ENCODE assay signal across 10 cellular contexts in genomic region chr1:29120955-29121485, GRCh38. TPM values are rescaled to one million over a fixed set of nuclear protein-coding genes. Genes with fewer than 3 reads are reported as not detected.
DNase-seq lines count a peak whose midpoint lies in the region; ATAC-seq, FAIRE-seq and TF ChIP-seq lines count a peak whose summit lies in the region.
"Had no signal": no experiment of that assay in that cellular context is flagged by ENCODE, and none has a peak within 500 bp of the region (broad histone marks: within the 10 kb centered on the region; RNA-seq: fewer than 3 reads in every experiment).

No MANE protein-coding gene starts in this region.

- peak; percentile 87 for DNase-seq in DMS 273 (lab: John Stamatoyannopoulos, UW; ENCODE audit: unreplicated experiment)
- no peak for DNase-seq in DMS 273 treated with DMSO at 0.1 percent for 48 hours (lab: John Stamatoyannopoulos, UW)
- DNase-seq in SK-N-SH, result peak; percentile 91
- DNase-seq in activated naive CD4-positive, alpha-beta T cell treated with anti-CD3 and anti-CD28 coated beads, Interleukin-2, amount 50 U/mL, for 72 hours (ENCODE audit: low spot score in 2 of 2), result peak; percentile 65 to 81
- DNase-seq in iris pigment epithelial cell (ENCODE audit: low read depth), result peak; percentile 48
- peak; percentile 61 to 66 for DNase-seq in stimulated activated CD4-positive, alpha-beta T cell treated with anti-CD3 and anti-CD28 coated beads, Interleukin-4, amount 100 ng/mL, for 48 hours (ENCODE audit: low read depth in 2 of 2)
- DNase-seq in RCC 7860 (ENCODE audit: low spot score), result no peak

- H3K4me2 ChIP-seq in SK-N-SH, result no peak overlapping the region

- peak; percentile 43; the same call in 1 of the 2 replicates for TF ChIP-seq RAD21 in SK-N-SH (IDR thresholded peaks at IDR 0.05; ENCODE audit: low read length)

- POLR2A ChIA-PET in SK-N-SH (lab: Yijun Ruan, JAX), result interaction anchor here (0.8 to 2.4 kb wide), 2 partner anchors 7 to 61 kb away, joined by 3 to 7 read pairs; partner anchors contain the start of gene SRSF4

- no peaks in the 10 kb centered on the region for H3K9me3 ChIP-seq in SK-N-SH

- peaks cover 3% of the 10 kb centered on the region for H3F3A ChIP-seq in SK-N-SH (replicated peaks; ENCODE audit: insufficient read depth)

- TF ChIP-seq CTCF in SK-N-SH (IDR thresholded peaks at IDR 0.05), result peak; percentile 56

- H3K4me1 ChIP-seq in SK-N-SH (ENCODE audit: control insufficient read depth in 1 of 2, insufficient read depth in 2 of 2, low read depth in 1 of 2, low read length in 1 of 2), result peaks cover 0 to 9% of the 10 kb centered on the region in 2 experiments; a peak in 1 of 4 replicates

- no peaks in the 10 kb centered on the region for H3K9me2 ChIP-seq in SK-N-SH

- no CpG with 5 or more reads among the region's 42 CpGs for WGBS in SK-N-SH (ENCODE audit: low lambda C conversion rate)

- TF ChIP-seq EP300 in SK-N-SH (IDR thresholded peaks at IDR 0.05; ENCODE audit: borderline replicate concordance in 1 of 2, low read depth in 1 of 2, low read length in 1 of 2), result no peak

- H3K27ac ChIP-seq in SK-N-SH (ENCODE audit: low read depth in 2 of 2, low read length in 1 of 2), result no peak overlapping the region

- H3K27me3 ChIP-seq in SK-N-SH (ENCODE audit: insufficient read depth), result no peaks in the 10 kb centered on the region

- peaks cover 0 to 9% of the 10 kb centered on the region in 2 donors for H3K36me3 Mint-ChIP-seq in activated naive CD4-positive, alpha-beta T cell treated with anti-CD3 and anti-CD28 coated beads, Interleukin-2, amount 50 U/mL, for 72 hours

- no peaks in the 10 kb centered on the region for H4K20me1 ChIP-seq in SK-N-SH (ENCODE audit: insufficient read depth)

- H2AFZ ChIP-seq in SK-N-SH (ENCODE audit: low read depth), result no peak overlapping the region

- CTCF ChIA-PET in SK-N-SH (lab: Yijun Ruan, JAX), result interaction anchor here (0.6 to 2.7 kb wide), 26 partner anchors 9 to 349 kb away, joined by 3 to 20 read pairs (median 4); partner anchors contain the start of gene SRSF4

- peak overlapping the region in 1 of 2 experiments; percentile 37; a peak in 1 of 4 replicates for H3K4me3 ChIP-seq in SK-N-SH (ENCODE audit: low read depth in 2 of 2, low read length in 1 of 2)

- peak; percentile 70 to 80 for ATAC-seq in activated naive CD4-positive, alpha-beta T cell treated with anti-CD3 and anti-CD28 coated beads, Interleukin-2, amount 50 U/mL, for 72 hours
- no peak for ATAC-seq in GM21529 (IDR thresholded peaks at IDR 0.05; ENCODE audit: unreplicated experiment)

- no peaks in the 10 kb centered on the region for H3K79me2 ChIP-seq in SK-N-SH (ENCODE audit: insufficient read depth)

- no peak overlapping the region for H3K9ac ChIP-seq in SK-N-SH

- H3K27ac Mint-ChIP-seq in activated naive CD4-positive, alpha-beta T cell treated with anti-CD3 and anti-CD28 coated beads, Interleukin-2, amount 50 U/mL, for 72 hours, result no peak overlapping the region
- H3K27ac Mint-ChIP-seq: activated naive CD8-positive, alpha-beta T cell had no signal

- no peak for FAIRE-seq in RCC 7860 (lab: Jason Lieb, UNC)
- FAIRE-seq: A204.1 had no signal

- no peaks in the 10 kb centered on the region for H3K36me3 ChIP-seq in SK-N-SH (replicated peaks in 1 of 2; ENCODE audit: control insufficient read depth in 1 of 2, insufficient read depth in 2 of 2, low read length in 1 of 2)

- H3K9me3 Mint-ChIP-seq in activated naive CD4-positive, alpha-beta T cell treated with anti-CD3 and anti-CD28 coated beads, Interleukin-2, amount 50 U/mL, for 72 hours, result no peaks in the 10 kb centered on the region

TF ChIP-seq in SK-N-SH, 30 proteins besides CTCF, POLR2A, EP300 and RAD21:
- TF ChIP-seq SMC3 (IDR thresholded peaks at IDR 0.05; ENCODE audit: low read depth, low read length) (peak; percentile 23; the same call in 1 of the 2 replicates), FOSL2 (IDR thresholded peaks at IDR 0.05; ENCODE audit: borderline replicate concordance, low read depth) (no peak)

RNA-seq across cellular contexts. Expression of gene TMEM200B, which starts 2.7 kb away (rescaled TPM):
- 1.5 and 2.0 TPM in 2 replicates for polyA plus RNA-seq in SK-N-SH (2012; rRNA removed)
- polyA plus RNA-seq in SK-N-SH (2012; cell fraction: cytosol; rRNA removed), result 0.97 and 1.6 TPM in 2 replicates
- 3.7 and 4.9 TPM in 2 replicates for polyA plus RNA-seq in SK-N-SH (2012; cell fraction: nucleus; rRNA removed)
- 1 to 10 TPM in 1 of 2 donors, under 1 TPM in 1; 0.43 to 4.0 TPM for total RNA-seq in activated naive CD4-positive, alpha-beta T cell treated with anti-CD3 and anti-CD28 coated beads, Interleukin-2, amount 50 U/mL, for 72 hours

Comparison
In these comparisons a context has a peak if more than half of its experiments do, and no peak if none do; other contexts are left out.
1. DNase-seq: peak in DMS 273 (single experiment), SK-N-SH (single experiment), activated naive CD4-positive, alpha-beta T cell treated with anti-CD3 and anti-CD28 coated beads, Interleukin-2, amount 50 U/mL, for 72 hours (2 of 2), iris pigment epithelial cell (single experiment) and stimulated activated CD4-positive, alpha-beta T cell treated with anti-CD3 and anti-CD28 coated beads, Interleukin-4, amount 100 ng/mL, for 48 hours (2 of 2); none in DMS 273 treated with DMSO at 0.1 percent for 48 hours (single experiment) and RCC 7860 (single experiment).